22 cellular contexts compared by ENCODE assay signal in the genomic region with DNA sequence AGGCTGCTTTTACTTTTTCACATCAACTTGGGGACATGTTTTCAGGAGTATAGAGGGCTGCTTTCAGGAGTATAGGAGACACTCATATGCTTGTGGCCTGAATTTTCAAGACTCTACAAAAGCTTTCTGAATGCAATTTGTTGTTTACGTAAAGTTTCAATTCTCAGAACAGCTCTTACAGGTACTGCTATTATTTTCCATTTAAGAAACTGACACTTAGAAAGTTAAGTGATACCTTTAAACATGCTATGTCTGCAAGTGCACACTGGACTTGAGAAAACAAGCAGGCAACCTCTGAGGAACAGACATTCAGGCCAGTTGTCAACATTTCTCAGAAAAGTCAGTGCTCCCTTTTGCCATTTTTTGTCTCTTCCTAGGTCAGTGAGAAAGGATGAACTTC.
DNase-seq lines count a peak whose midpoint lies in the region; ATAC-seq and TF ChIP-seq lines count a peak whose summit lies in the region.
"Had no signal": no experiment of that assay in that cellular context is flagged by ENCODE, and none has a peak within 500 bp of the region (broad histone marks: within the 10 kb centered on the region; RNA-seq: fewer than 3 reads in every experiment).

No MANE protein-coding gene starts in this region.

- H3K4me3 ChIP-seq in GM12865 (ENCODE audit: low read depth, low read length) (no peak overlapping the region), body of pancreas (no peak overlapping the region)
- H3K4me3 ChIP-seq: MG63, PC-9, SJSA1 had no signal

- H3K27me3 ChIP-seq in body of pancreas = no peaks in the 10 kb centered on the region
- H3K27me3 ChIP-seq: MG63, SJSA1 had no signal

- H3K9me3 ChIP-seq in body of pancreas = no peaks in the 10 kb centered on the region
- H3K9me3 ChIP-seq: MG63, SJSA1 had no signal

- DNase-seq in GM12865 (ENCODE audit: low read depth) (peak; percentile 67), caudate nucleus (lab: John Stamatoyannopoulos, UW) (no peak), body of pancreas (no peak), Right ventricle myocardium superior (no peak), SKM-1 (lab: John Stamatoyannopoulos, UW; ENCODE audit: unreplicated experiment) (no peak)
- no peak for DNase-seq in activated naive CD4-positive, alpha-beta T cell treated with anti-CD3 and anti-CD28 coated beads, Interleukin-2, amount 50 U/mL, for 16 hours
- DNase-seq: Calu3; DMS79 treated with DMSO at 0.1 percent for 48 hours; GF-D8; IMR-90; KG1; MG63; NCI-H2029; NCI-H524 treated with DMSO at 0.1 percent for 48 hours; NCI-H774; NK-92 treated with Interleukin-12 subunit alpha and Interleukin-12 subunit beta, amount 100 ng/mL, for 24 hours; PC-9; T-helper 1 cell had no signal

- TF ChIP-seq POLR2A in body of pancreas (IDR thresholded peaks at IDR 0.05) = no peak

- TF ChIP-seq CTCF in GM12865 (IDR thresholded peaks at IDR 0.05; ENCODE audit: insufficient read depth, low read depth, low read length, missing control alignments) (no peak), body of pancreas (IDR thresholded peaks at IDR 0.05) (no peak)

- ATAC-seq in GM21515 (IDR thresholded peaks at IDR 0.05; ENCODE audit: unreplicated experiment) (peak; percentile 60), HG03280 (IDR thresholded peaks at IDR 0.05; ENCODE audit: unreplicated experiment) (peak; percentile 55), body of pancreas (no peak), Right ventricle myocardium superior (ENCODE audit: poor library complexity) (no peak)
- ATAC-seq: Right ventricle myocardium inferior had no signal

- H3K27ac ChIP-seq in caudate nucleus (ENCODE audit: low read depth, low read length) = peak overlapping the region; percentile 82
- H3K27ac ChIP-seq in body of pancreas = no peak overlapping the region
- H3K27ac ChIP-seq: PC-9, SJSA1 had no signal

- H3K36me3 ChIP-seq in body of pancreas (replicated peaks in 1 of 2; ENCODE audit: insufficient read depth in 1 of 2, low read depth in 2 of 2) = no peaks in the 10 kb centered on the region
- H3K36me3 ChIP-seq: MG63, SJSA1 had no signal

- 93 to 96% methylated on average over 1 of the region's 1 CpG for WGBS in body of pancreas, 2 donors

- intact Hi-C loops in body of pancreas (cut with DNase I) = no loop called here
- intact Hi-C loops in Right ventricle myocardium superior (cut with DNase I) = no loop called here

- peaks cover 43% of the 10 kb centered on the region for H3K4me1 ChIP-seq in body of pancreas
- H3K4me1 ChIP-seq: SJSA1 had no signal

Comparison
In these comparisons a context has a peak if more than half of its experiments do, and no peak if none do; other contexts are left out.
1. ATAC-seq: peak in GM21515 (single experiment) and HG03280 (single experiment); none in body of pancreas (single experiment) and Right ventricle myocardium superior (single experiment).